ENCODE assay signal across 8 cellular contexts in genomic region chr1:175887981-175888428, GRCh38.
DNase-seq lines count a peak whose midpoint lies in the region; ATAC-seq and TF ChIP-seq lines count a peak whose summit lies in the region.

No MANE protein-coding gene starts in this region.

- no peak overlapping the region for H3K27ac ChIP-seq in AG04450 (ENCODE audit: low read depth, low read length)

- DNase-seq in AG04450 (ENCODE audit: low read depth, low spot score) (no peak), NCI-H1694 (lab: John Stamatoyannopoulos, UW) (peak; percentile 50), germinal center (ENCODE audit: low spot score) (peak; percentile 67), nucleus accumbens (lab: John Stamatoyannopoulos, UW) (peak in 55 of 56 donors; percentile 13 to 89 (median 70))
- peak; percentile 50 for DNase-seq in activated CD8-positive, alpha-beta T cell treated with anti-CD3 and anti-CD28 coated beads for 36 hours
- DNase-seq in stimulated activated naive CD4-positive, alpha-beta T cell treated with Interleukin-2 at 50 U/mL for 16 hours (lab: John Stamatoyannopoulos, UW): no peak

- peak; percentile 83 for ATAC-seq in HG02642 (IDR thresholded peaks at IDR 0.05; ENCODE audit: poor library complexity, unreplicated experiment)
- ATAC-seq in activated CD8-positive, alpha-beta T cell treated with anti-CD3 and anti-CD28 coated beads for 36 hours: peak; percentile 79

- no peaks in the 10 kb centered on the region for H3K27me3 ChIP-seq in AG04450 (ENCODE audit: control insufficient read depth, insufficient read depth, low read length)

- H3K4me1 Mint-ChIP-seq in activated CD8-positive, alpha-beta T cell treated with anti-CD3 and anti-CD28 coated beads for 36 hours (ENCODE audit: low read depth): no peaks in the 10 kb centered on the region

- no peaks in the 10 kb centered on the region for H3K36me3 Mint-ChIP-seq in activated CD8-positive, alpha-beta T cell treated with anti-CD3 and anti-CD28 coated beads for 36 hours (ENCODE audit: low read depth)

- H3K4me3 ChIP-seq in AG04450 (ENCODE audit: low read depth, low read length): no peak overlapping the region

- intact Hi-C loops in activated CD8-positive, alpha-beta T cell treated with anti-CD3 and anti-CD28 coated beads for 36 hours (cut with micrococcal nuclease): no loop called here

- H3K27me3 Mint-ChIP-seq in activated CD8-positive, alpha-beta T cell treated with anti-CD3 and anti-CD28 coated beads for 36 hours: no peaks in the 10 kb centered on the region

- CTCF ChIA-PET in AG04450 (lab: Charles Lee): interaction anchor here (0.6 to 2.5 kb wide), 12 partner anchors 9 to 282 kb away, joined by 3 to 10 read pairs (median 4); no protein-coding TSS in a partner anchor
- CTCF ChIA-PET in activated CD8-positive, alpha-beta T cell treated with anti-CD3 and anti-CD28 coated beads for 36 hours (lab: Charles Lee): interaction anchor here (1.4 kb wide), 1 partner anchor 10 kb away, joined by 7 read pairs; no protein-coding TSS in a partner anchor

- POLR2A ChIA-PET in AG04450 (lab: Yijun Ruan, JAX): no interaction called here
- POLR2A ChIA-PET in activated CD8-positive, alpha-beta T cell treated with anti-CD3 and anti-CD28 coated beads for 36 hours (lab: Charles Lee): no interaction called here

- TF ChIP-seq CTCF in AG04450 (IDR thresholded peaks at IDR 0.05; ENCODE audit: low read depth, low read length) (peak; percentile 87), GM12872 (IDR thresholded peaks at IDR 0.05; ENCODE audit: insufficient read depth, low read depth, low read length) (peak; percentile 89)
- TF ChIP-seq CTCF in activated CD8-positive, alpha-beta T cell treated with anti-CD3 and anti-CD28 coated beads for 36 hours (IDR thresholded peaks at IDR 0.05): peak; percentile 54

- no peak overlapping the region for H3K4me3 Mint-ChIP-seq in activated CD8-positive, alpha-beta T cell treated with anti-CD3 and anti-CD28 coated beads for 36 hours

- no peak overlapping the region for H3K27ac Mint-ChIP-seq in activated CD8-positive, alpha-beta T cell treated with anti-CD3 and anti-CD28 coated beads for 36 hours

- no peaks in the 10 kb centered on the region for H3K9me3 Mint-ChIP-seq in activated CD8-positive, alpha-beta T cell treated with anti-CD3 and anti-CD28 coated beads for 36 hours

- H3K9me3 ChIP-seq in AG04450 (ENCODE audit: control insufficient read depth, insufficient read depth, low read length): no peaks in the 10 kb centered on the region

Comparison
In these comparisons a context has a peak if more than half of its experiments do, and no peak if none do; other contexts are left out.
1. DNase-seq: peak in NCI-H1694 (single experiment), activated CD8-positive, alpha-beta T cell treated with anti-CD3 and anti-CD28 coated beads for 36 hours (single experiment), germinal center (single experiment) and nucleus accumbens (55 of 56); none in AG04450 (single experiment) and stimulated activated naive CD4-positive, alpha-beta T cell treated with Interleukin-2 at 50 U/mL for 16 hours (single experiment).
2. Peak in every context shown above with its lines, with median percentiles within 50 percentile points of each other: CTCF ChIP-seq.